ENCODE assay signal across 14 cellular contexts in the genomic region with DNA sequence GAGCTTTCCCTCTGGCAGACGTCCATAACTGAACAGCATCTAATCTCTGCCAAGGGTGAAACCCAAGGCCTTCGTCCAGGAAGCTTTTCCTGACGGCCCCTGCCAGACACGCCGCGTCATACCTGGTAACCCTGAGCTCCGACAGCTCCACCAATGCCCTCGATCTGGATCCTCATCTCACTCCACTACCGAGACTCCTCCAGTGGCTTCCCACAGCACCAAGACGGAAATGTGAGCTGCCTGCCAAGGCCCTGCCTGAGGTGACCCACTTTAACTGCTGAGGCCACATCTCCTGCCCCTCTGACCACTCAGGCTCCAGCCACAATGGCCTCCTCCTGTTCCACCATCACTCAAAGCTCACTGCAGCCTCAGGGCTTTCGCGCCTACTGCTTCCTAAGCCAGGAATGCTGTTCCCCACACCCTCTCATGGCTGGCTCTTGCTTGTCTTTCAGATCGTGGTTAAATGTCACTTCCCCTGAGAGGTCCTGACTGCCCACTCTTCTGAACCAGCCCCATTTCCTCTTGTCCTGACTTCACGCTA.
DNase-seq lines count a peak whose midpoint lies in the region; TF ChIP-seq lines count a peak whose summit lies in the region.
"Had no signal": no experiment of that assay in that cellular context is flagged by ENCODE, and none has a peak within 500 bp of the region (broad histone marks: within the 10 kb centered on the region; RNA-seq: fewer than 3 reads in every experiment).

No MANE protein-coding gene starts in this region.

- H3K9ac ChIP-seq in smooth muscle cell (ENCODE audit: low read depth) (no peak overlapping the region), GM23248 (no peak overlapping the region)

- peaks cover 21% of the 10 kb centered on the region for H3K27me3 Mint-ChIP-seq in glutamatergic neuron (ENCODE audit: unreplicated experiment)

- H3K4me2 ChIP-seq in smooth muscle cell (peak overlapping the region; percentile 18), GM23248 (ENCODE audit: unreplicated experiment) (no peak overlapping the region)

- no peaks in the 10 kb centered on the region for H3K27me3 ChIP-seq in smooth muscle cell (ENCODE audit: low read depth)
- no peaks in the 10 kb centered on the region for H3K27me3 ChIP-seq in GM23248 (replicated peaks; ENCODE audit: insufficient read depth)

- H4K20me1 ChIP-seq in smooth muscle cell (ENCODE audit: low read depth) (no peaks in the 10 kb centered on the region), GM23248 (ENCODE audit: insufficient read depth) (no peaks in the 10 kb centered on the region)

- 82% methylated on average over 14 of the region's 14 CpGs for WGBS in smooth muscle cell (ENCODE audit: low lambda C conversion rate)
- 86 to 89% methylated on average over 14 of the region's 14 CpGs for WGBS in GM23248 (ENCODE audit: low coverage in 1 of 2, low lambda C conversion rate in 2 of 2, missing lambda C conversion rate in 2 of 2), 2 experiments

- in situ Hi-C loops in GM23248 (cut with MboI), result no loop called here

- H3K4me1 ChIP-seq in smooth muscle cell (ENCODE audit: low read depth), result peaks cover 46% of the 10 kb centered on the region
- peaks cover 25% of the 10 kb centered on the region for H3K4me1 ChIP-seq in GM23248 (ENCODE audit: insufficient read depth)

- no peak overlapping the region for H3K4me3 ChIP-seq in smooth muscle cell
- no peak overlapping the region for H3K4me3 ChIP-seq in GM23248

- H2AFZ ChIP-seq in smooth muscle cell (ENCODE audit: low read depth) (no peak overlapping the region), GM23248 (no peak overlapping the region)

- peak overlapping the region; percentile 43 for H3K4me3 Mint-ChIP-seq in glutamatergic neuron (ENCODE audit: unreplicated experiment)
- H3K4me3 Mint-ChIP-seq: mesothelial cell of epicardium; stimulated activated effector memory CD8-positive, alpha-beta T cell treated with anti-CD3 and anti-CD28 coated beads, Interleukin-12 subunit alpha, Interleukin-12 subunit beta, amount 100 ng/mL, for 72 hours had no signal

- no peak overlapping the region for H3K27ac Mint-ChIP-seq in glutamatergic neuron (ENCODE audit: unreplicated experiment)
- H3K27ac Mint-ChIP-seq: stimulated activated effector memory CD8-positive, alpha-beta T cell treated with anti-CD3 and anti-CD28 coated beads, Interleukin-12 subunit alpha, Interleukin-12 subunit beta, amount 100 ng/mL, for 72 hours had no signal

- no peaks in the 10 kb centered on the region for H3K36me3 ChIP-seq in smooth muscle cell (ENCODE audit: low read depth)
- no peaks in the 10 kb centered on the region for H3K36me3 ChIP-seq in GM23248 (ENCODE audit: low read depth)

- peaks cover 12% of the 10 kb centered on the region for H3K36me3 Mint-ChIP-seq in glutamatergic neuron (ENCODE audit: unreplicated experiment)
- H3K36me3 Mint-ChIP-seq: mesothelial cell of epicardium had no signal

- H3K9me3 ChIP-seq in smooth muscle cell (replicated peaks; ENCODE audit: low read depth) (no peaks in the 10 kb centered on the region), GM23248 (ENCODE audit: low read depth) (no peaks in the 10 kb centered on the region)

- H3K27ac ChIP-seq in VCaP (peak overlapping the region; percentile 91; the same call in 1 of the 2 replicates), smooth muscle cell (ENCODE audit: low read depth) (no peak overlapping the region), GM23248 (no peak overlapping the region)

- TF ChIP-seq CTCF in VCaP (conservative IDR thresholded peaks at IDR 0.05) (no peak), glutamatergic neuron (IDR thresholded peaks at IDR 0.05; ENCODE audit: partially characterized antibody, unreplicated experiment) (no peak), smooth muscle cell (IDR thresholded peaks at IDR 0.05; ENCODE audit: borderline replicate concordance, insufficient read depth, poor library complexity, severe bottlenecking) (no peak)

- H3K9me2 ChIP-seq in GM23248 (ENCODE audit: insufficient read depth), result no peaks in the 10 kb centered on the region

- peaks cover 17% of the 10 kb centered on the region for H3K9me3 Mint-ChIP-seq in glutamatergic neuron (ENCODE audit: unreplicated experiment)
- H3K9me3 Mint-ChIP-seq: mesothelial cell of epicardium; stimulated activated effector memory CD8-positive, alpha-beta T cell treated with anti-CD3 and anti-CD28 coated beads, Interleukin-12 subunit alpha, Interleukin-12 subunit beta, amount 100 ng/mL, for 72 hours had no signal

- DNase-seq in NCI-H2196 (lab: John Stamatoyannopoulos, UW; ENCODE audit: unreplicated experiment), result peak; percentile 28
- no peak for DNase-seq in NCI-H2196 treated with DMSO at 0.1 percent for 48 hours (lab: John Stamatoyannopoulos, UW; ENCODE audit: unreplicated experiment)
- no peak for DNase-seq in glutamatergic neuron
- no peak for DNase-seq in smooth muscle cell (lab: John Stamatoyannopoulos, UW; ENCODE audit: unreplicated experiment)
- no peak for DNase-seq in GM19238 (ENCODE audit: insufficient read length, low spot score)
- no peak for DNase-seq in GM23248
- no peak for DNase-seq in stimulated activated naive CD4-positive, alpha-beta T cell treated with Interleukin-2 at 50 U/mL for 16 hours (lab: John Stamatoyannopoulos, UW)
- DNase-seq: activated T-cell treated with anti-CD3 and anti-CD28 coated beads, Interleukin-2, amount 50 U/mL, for 1 hour; cortex of kidney; GF-D8; NCI-H1105 treated with DMSO at 0.1 percent for 48 hours had no signal

- H3K4me1 Mint-ChIP-seq in glutamatergic neuron (ENCODE audit: low read depth, unreplicated experiment), result peaks cover 50% of the 10 kb centered on the region

- H3K79me2 ChIP-seq in smooth muscle cell (ENCODE audit: low read depth) (no peaks in the 10 kb centered on the region), GM23248 (ENCODE audit: insufficient read depth) (no peaks in the 10 kb centered on the region)

- peaks cover 7% of the 10 kb centered on the region for H3F3A ChIP-seq in smooth muscle cell (ENCODE audit: low read depth)
- H3F3A ChIP-seq in GM23248 (ENCODE audit: insufficient read depth), result no peaks in the 10 kb centered on the region; the same call in 1 of the 2 replicates
